Comparison of ENCODE assay signal across 8 cellular contexts in genomic region chr10:932589-932988, GRCh38. TPM values are rescaled to one million over a fixed set of nuclear protein-coding genes. Genes with fewer than 3 reads are reported as not detected.
DNase-seq lines count a peak whose midpoint lies in the region; ATAC-seq and TF ChIP-seq lines count a peak whose summit lies in the region.

No MANE protein-coding gene starts in this region.

- POLR2A ChIA-PET in CD8-positive, alpha-beta memory T cell (lab: Charles Lee), result interaction anchor here (0.6 to 1.3 kb wide), 3 partner anchors 11 to 56 kb away, joined by 3 to 5 read pairs (median 3); partner anchors contain the start of gene GTPBP4
- POLR2A ChIA-PET in Panc1 (lab: Charles Lee), result no interaction called here

- peaks cover 0 to 15% (median 0%) of the 10 kb centered on the region in 3 donors for H3K36me3 Mint-ChIP-seq in CD8-positive, alpha-beta memory T cell
- H3K36me3 Mint-ChIP-seq in effector memory CD8-positive, alpha-beta T cell (ENCODE audit: insufficient read depth), result peaks cover 16% of the 10 kb centered on the region

- no peaks in the 10 kb centered on the region for H3K27me3 ChIP-seq in CD8-positive, alpha-beta memory T cell (ENCODE audit: insufficient read depth, low read length, poor library complexity, severe bottlenecking)
- H3K27me3 ChIP-seq in Panc1 (ENCODE audit: control insufficient read depth, insufficient read depth, low read length), result no peaks in the 10 kb centered on the region

- no TSS peak for BruUV-seq in Panc1 (replicated peaks; lab: Mats Ljungman, UMichigan)

- CTCF ChIA-PET in CD8-positive, alpha-beta memory T cell (lab: Charles Lee), result no interaction called here
- CTCF ChIA-PET in Panc1 (lab: Charles Lee), result no interaction called here

- H3K36me3 ChIP-seq in CD8-positive, alpha-beta memory T cell (ENCODE audit: insufficient read depth, low read length), result no peaks in the 10 kb centered on the region
- peaks cover 5% of the 10 kb centered on the region for H3K36me3 ChIP-seq in Panc1 (ENCODE audit: control insufficient read depth, insufficient read depth, low read length)

- no peak overlapping the region for H3K27ac ChIP-seq in CD8-positive, alpha-beta memory T cell (ENCODE audit: low read depth, low read length)
- H3K27ac ChIP-seq in Panc1 (ENCODE audit: low read length), result peak overlapping the region; percentile 79

- TF ChIP-seq CTCF in Panc1 (IDR thresholded peaks at IDR 0.05), result no peak

- peak overlapping the region; percentile 66 to 91 (median 80) for H3K4me3 Mint-ChIP-seq in CD8-positive, alpha-beta memory T cell
- H3K4me3 Mint-ChIP-seq in effector memory CD8-positive, alpha-beta T cell, result peak overlapping the region; percentile 72 to 76

- peak overlapping the region; percentile 46 to 97 (median 90) for H3K27ac Mint-ChIP-seq in CD8-positive, alpha-beta memory T cell
- peak overlapping the region; percentile 92 for H3K27ac Mint-ChIP-seq in effector memory CD8-positive, alpha-beta T cell

- H3K4me1 Mint-ChIP-seq in CD8-positive, alpha-beta memory T cell, result peaks cover 27 to 33% (median 32%) of the 10 kb centered on the region in 3 donors
- H3K4me1 Mint-ChIP-seq in effector memory CD8-positive, alpha-beta T cell (ENCODE audit: low read depth in 2 of 2), result peaks cover 20 to 26% of the 10 kb centered on the region in 2 donors

- H3K9me3 Mint-ChIP-seq in CD8-positive, alpha-beta memory T cell, result no peaks in the 10 kb centered on the region
- no peaks in the 10 kb centered on the region for H3K9me3 Mint-ChIP-seq in effector memory CD8-positive, alpha-beta T cell

- no peak for ATAC-seq in Panc1
- ATAC-seq in effector memory CD8-positive, alpha-beta T cell (replicated peaks), result no peak

- in situ Hi-C loops in Panc1 (cut with HindIII; ENCODE audit: low pct_unique_long_range_greater_than_20kb, low sequenced_read_pairs), result no loop called here

- H3K4me1 ChIP-seq in CD8-positive, alpha-beta memory T cell (ENCODE audit: insufficient read depth, low read length), result peaks cover 25% of the 10 kb centered on the region
- peaks cover 16% of the 10 kb centered on the region for H3K4me1 ChIP-seq in Panc1 (ENCODE audit: control insufficient read depth, insufficient read depth, low read length)

- no peaks in the 10 kb centered on the region for H3K27me3 Mint-ChIP-seq in CD8-positive, alpha-beta memory T cell
- no peaks in the 10 kb centered on the region for H3K27me3 Mint-ChIP-seq in effector memory CD8-positive, alpha-beta T cell

- no peaks in the 10 kb centered on the region for H3K9me3 ChIP-seq in CD8-positive, alpha-beta memory T cell (ENCODE audit: low read length)
- H3K9me3 ChIP-seq in Panc1 (ENCODE audit: control insufficient read depth, insufficient read depth, low read depth, low read length), result no peaks in the 10 kb centered on the region

- intact Hi-C loops in Panc1 (cut with micrococcal nuclease; ENCODE audit: unreplicated experiment), result no loop called here
- intact Hi-C loops in posterior vena cava (cut with DNase I), result no loop called here

- no peak overlapping the region for H3K4me3 ChIP-seq in CD8-positive, alpha-beta memory T cell (ENCODE audit: low read length)
- H3K4me3 ChIP-seq in Panc1 (ENCODE audit: low read depth in 2 of 2, low read length in 2 of 2), result peak overlapping the region; percentile 36 to 53

- DNase-seq in CD8-positive, alpha-beta memory T cell, result peak in 1 of 5 donors; percentile 51
- no peak for DNase-seq in Panc1 (ENCODE audit: low read depth, low spot score)
- no peak for DNase-seq in effector memory CD8-positive, alpha-beta T cell
- peak; percentile 83 for DNase-seq in posterior vena cava (ENCODE audit: low spot score)
- DNase-seq in UCSD-AML1 (lab: John Stamatoyannopoulos, UW; ENCODE audit: unreplicated experiment), result no peak
- DNase-seq in GDM1 (lab: John Stamatoyannopoulos, UW), result no peak
- no peak for DNase-seq in midbrain (lab: John Stamatoyannopoulos, UW)
- no peak for DNase-seq in NCI-H1436 (lab: John Stamatoyannopoulos, UW)

RNA-seq across cellular contexts. Expression of gene LARP4B, which starts 1.1 kb away (rescaled TPM):
- 100 to 1,000 TPM; 121 to 128 TPM for total RNA-seq in CD8-positive, alpha-beta memory T cell
- 30.6 TPM for polyA plus RNA-seq in CD8-positive, alpha-beta memory T cell
- total RNA-seq in Panc1 (2021; ENCODE audit: unreplicated experiment) (87.0 TPM), posterior vena cava (10 to 100 TPM; 49.6 to 57.8 TPM)
- 35.9 TPM for polyA plus RNA-seq in Panc1 (2012; ENCODE audit: insufficient read length)

RNA-seq across cellular contexts. Expression of gene GTPBP4, which starts 55.6 kb away (rescaled TPM):
- 100 to 1,000 TPM; 147 to 156 TPM for total RNA-seq in CD8-positive, alpha-beta memory T cell
- 21.9 TPM for polyA plus RNA-seq in CD8-positive, alpha-beta memory T cell
- total RNA-seq in Panc1 (2021; ENCODE audit: unreplicated experiment) (79.5 TPM), posterior vena cava (10 to 100 TPM; 35.3 to 42.3 TPM)
- polyA plus RNA-seq in Panc1 (2012; ENCODE audit: insufficient read length), result 66.5 TPM
